14 cellular contexts compared by ENCODE assay signal in genomic region chr3:28835751-28836150, GRCh38.
DNase-seq lines count a peak whose midpoint lies in the region; ATAC-seq, FAIRE-seq and TF ChIP-seq lines count a peak whose summit lies in the region.
"Had no signal": no experiment of that assay in that cellular context is flagged by ENCODE, and none has a peak within 500 bp of the region (broad histone marks: within the 10 kb centered on the region; RNA-seq: fewer than 3 reads in every experiment).

No MANE protein-coding gene starts in this region.

- no peaks in the 10 kb centered on the region for H3K79me2 ChIP-seq in astrocyte (ENCODE audit: insufficient read depth, low read length)

- peaks cover 15% of the 10 kb centered on the region for H3K27me3 ChIP-seq in left ventricle myocardium inferior (ENCODE audit: low read depth)
- peaks cover 6% of the 10 kb centered on the region for H3K27me3 ChIP-seq in astrocyte (ENCODE audit: insufficient read depth, low read length)
- H3K27me3 ChIP-seq in esophagus muscularis mucosa = no peaks in the 10 kb centered on the region
- no peaks in the 10 kb centered on the region for H3K27me3 ChIP-seq in transverse colon
- H3K27me3 ChIP-seq: uterus had no signal

- intact Hi-C loops in Right ventricle myocardium superior (cut with DNase I) = no loop called here
- intact Hi-C loops in left ventricle myocardium inferior (cut with micrococcal nuclease) = no loop called here
- intact Hi-C loops in esophagus muscularis mucosa (cut with DNase I) = no loop called here
- intact Hi-C loops in transverse colon (cut with DNase I; ENCODE audit: low total_unique reads) = no loop called here

- no peak overlapping the region for H3K27ac Mint-ChIP-seq in astrocyte (ENCODE audit: unreplicated experiment)
- H3K27ac Mint-ChIP-seq: activated naive CD8-positive, alpha-beta T cell treated with anti-CD3 and anti-CD28 coated beads, Interleukin-2, amount 50 U/mL, for 24 hours; effector memory CD8-positive, alpha-beta T cell had no signal

- H3K9me3 Mint-ChIP-seq in astrocyte (ENCODE audit: unreplicated experiment) = no peaks in the 10 kb centered on the region

- no peak for ATAC-seq in Right ventricle myocardium superior (ENCODE audit: poor library complexity)
- ATAC-seq: activated naive CD8-positive, alpha-beta T cell treated with anti-CD3 and anti-CD28 coated beads, Interleukin-2, amount 50 U/mL, for 24 hours; effector memory CD8-positive, alpha-beta T cell had no signal

- DNase-seq in Right ventricle myocardium superior (peak; percentile 39), left ventricle myocardium inferior (no peak), astrocyte (ENCODE audit: low read depth) (no peak), kidney tubule cell (ENCODE audit: low spot score) (peak; percentile 77), urothelium cell line (ENCODE audit: low spot score) (peak; percentile 24), esophagus muscularis mucosa (ENCODE audit: extremely low spot score) (no peak), NCI-H226 (no peak), transverse colon (no peak)
- DNase-seq: activated naive CD8-positive, alpha-beta T cell treated with anti-CD3 and anti-CD28 coated beads, Interleukin-2, amount 50 U/mL, for 24 hours; effector memory CD8-positive, alpha-beta T cell; NCI-H2081; uterus had no signal

- H3K36me3 ChIP-seq in left ventricle myocardium inferior = no peaks in the 10 kb centered on the region
- H3K36me3 ChIP-seq in astrocyte (ENCODE audit: insufficient read depth, low read length) = no peaks in the 10 kb centered on the region
- H3K36me3 ChIP-seq in esophagus muscularis mucosa = no peaks in the 10 kb centered on the region
- no peaks in the 10 kb centered on the region for H3K36me3 ChIP-seq in transverse colon
- H3K36me3 ChIP-seq: uterus had no signal

- H3K27me3 Mint-ChIP-seq in astrocyte (ENCODE audit: low read depth, unreplicated experiment) = peaks cover 4% of the 10 kb centered on the region

- H2AFZ ChIP-seq in astrocyte (ENCODE audit: low read depth, low read length) = peak overlapping the region; percentile 61

- peaks cover 4% of the 10 kb centered on the region for H3K4me1 Mint-ChIP-seq in astrocyte (ENCODE audit: low read depth, unreplicated experiment)

- H3K4me1 ChIP-seq in left ventricle myocardium inferior = no peaks in the 10 kb centered on the region
- H3K4me1 ChIP-seq in astrocyte (ENCODE audit: insufficient read depth, low read length) = no peaks in the 10 kb centered on the region
- no peaks in the 10 kb centered on the region for H3K4me1 ChIP-seq in esophagus muscularis mucosa
- no peaks in the 10 kb centered on the region for H3K4me1 ChIP-seq in transverse colon
- H3K4me1 ChIP-seq: uterus had no signal

- H3K9me3 ChIP-seq in left ventricle myocardium inferior (replicated peaks) = peaks cover 14% of the 10 kb centered on the region
- H3K9me3 ChIP-seq in astrocyte (ENCODE audit: insufficient read depth, low read depth, low read length) = peaks cover 2% of the 10 kb centered on the region
- peaks cover 0 to 16% (median 8%) of the 10 kb centered on the region in 4 donors for H3K9me3 ChIP-seq in esophagus muscularis mucosa
- no peaks in the 10 kb centered on the region for H3K9me3 ChIP-seq in transverse colon
- H3K9me3 ChIP-seq: uterus had no signal

- in situ Hi-C loops in transverse colon (cut with MboI; ENCODE audit: low pct_ligation_motif_present in 1 of 4, low pct_unique_long_range_greater_than_20kb in 1 of 4, low sequenced_read_pairs in 3 of 4) = no loop called here

- no peak overlapping the region for H3K4me3 Mint-ChIP-seq in astrocyte (ENCODE audit: unreplicated experiment)
- H3K4me3 Mint-ChIP-seq: activated naive CD8-positive, alpha-beta T cell treated with anti-CD3 and anti-CD28 coated beads, Interleukin-2, amount 50 U/mL, for 24 hours; effector memory CD8-positive, alpha-beta T cell had no signal

- no peak overlapping the region for H3K27ac ChIP-seq in left ventricle myocardium inferior (replicated peaks)
- H3K27ac ChIP-seq in astrocyte (ENCODE audit: low read depth, low read length) = no peak overlapping the region
- H3K27ac ChIP-seq in esophagus muscularis mucosa (replicated peaks in 1 of 4) = no peak overlapping the region
- no peak overlapping the region for H3K27ac ChIP-seq in transverse colon
- H3K27ac ChIP-seq: skin epidermis, uterus had no signal

- no peaks in the 10 kb centered on the region for H4K20me1 ChIP-seq in astrocyte (ENCODE audit: insufficient read depth, low read length)

- peak overlapping the region; percentile 31 for H3K4me2 ChIP-seq in astrocyte (ENCODE audit: low read length)

- no peak for FAIRE-seq in astrocyte (lab: Jason Lieb, UNC)
- no peak for FAIRE-seq in urothelium cell line (lab: Jason Lieb, UNC)
- FAIRE-seq: TTC549 had no signal

- H3K36me3 Mint-ChIP-seq in astrocyte (ENCODE audit: low read depth, unreplicated experiment) = peaks cover 1% of the 10 kb centered on the region

- no peak overlapping the region for H3K9ac ChIP-seq in astrocyte (ENCODE audit: low read length)

- TF ChIP-seq CTCF in left ventricle myocardium inferior (IDR thresholded peaks at IDR 0.05; ENCODE audit: borderline replicate concordance) = no peak
- no peak for TF ChIP-seq CTCF in astrocyte (IDR thresholded peaks at IDR 0.05; ENCODE audit: insufficient read depth, low read depth, low read length)
- no peak for TF ChIP-seq CTCF in esophagus muscularis mucosa (IDR thresholded peaks at IDR 0.05)
- no peak for TF ChIP-seq CTCF in transverse colon (IDR thresholded peaks at IDR 0.05)

- TF ChIP-seq POLR2A in esophagus muscularis mucosa (IDR thresholded peaks at IDR 0.05; ENCODE audit: low read depth) (no peak), transverse colon (IDR thresholded peaks at IDR 0.05) (no peak)

- TF ChIP-seq EP300 in esophagus muscularis mucosa (IDR thresholded peaks at IDR 0.05) (no peak), transverse colon (IDR thresholded peaks at IDR 0.05; ENCODE audit: low read depth) (no peak)

- H3K4me3 ChIP-seq in left ventricle myocardium inferior (no peak overlapping the region), astrocyte (ENCODE audit: insufficient read depth, low read depth, low read length) (no peak overlapping the region), esophagus muscularis mucosa (no peak overlapping the region), transverse colon (no peak overlapping the region)
- H3K4me3 ChIP-seq: skin epidermis, uterus had no signal

- WGBS in esophagus muscularis mucosa = 30% methylated on average over 4 of the region's 8 CpGs
- 45 to 51% methylated on average over 2 to 8 of the region's 8 CpGs for WGBS in transverse colon (ENCODE audit: low coverage in 1 of 2), 2 donors

Comparison
In these comparisons a context has a peak if more than half of its experiments do, and no peak if none do; other contexts are left out.
1. DNase-seq: peak in Right ventricle myocardium superior (single experiment), kidney tubule cell (single experiment) and urothelium cell line (single experiment); none in left ventricle myocardium inferior (single experiment), astrocyte (single experiment), esophagus muscularis mucosa (single experiment), NCI-H226 (single experiment) and transverse colon (single experiment).